ENCODE assay signal across 20 cellular contexts in the genomic region with DNA sequence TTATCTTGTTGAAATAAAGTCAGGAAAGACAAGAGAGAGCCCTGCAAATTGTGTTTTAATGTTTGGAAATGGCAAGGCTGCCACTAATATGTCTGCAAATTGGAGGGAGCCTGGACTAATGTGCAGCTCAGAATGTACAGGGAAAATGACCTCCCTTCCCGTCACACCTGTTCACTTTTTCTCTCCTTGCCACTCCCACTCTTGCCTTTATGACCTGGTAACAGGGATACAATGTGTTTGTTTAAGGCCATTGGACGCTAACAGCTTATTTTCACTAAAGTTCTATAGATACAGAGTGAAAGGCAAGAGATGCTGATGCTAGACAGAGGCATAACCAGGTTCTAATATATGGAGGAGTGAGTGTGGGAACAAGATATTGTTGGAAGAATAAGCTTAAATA.
DNase-seq lines count a peak whose midpoint lies in the region; FAIRE-seq and TF ChIP-seq lines count a peak whose summit lies in the region.
"Had no signal": no experiment of that assay in that cellular context is flagged by ENCODE, and none has a peak within 500 bp of the region (broad histone marks: within the 10 kb centered on the region; RNA-seq: fewer than 3 reads in every experiment).

No MANE protein-coding gene starts in this region.

- H3K4ac ChIP-seq in neuronal stem cell (ENCODE audit: low read length) = no peak overlapping the region

- H3K9me3 ChIP-seq in MM.1S (replicated peaks; ENCODE audit: insufficient read depth, low read length) (no peaks in the 10 kb centered on the region), hepatocyte (ENCODE audit: low read depth) (no peaks in the 10 kb centered on the region), small intestine (ENCODE audit: control insufficient read depth, low read depth) (no peaks in the 10 kb centered on the region), neuronal stem cell (replicated peaks in 1 of 2; ENCODE audit: control insufficient read depth in 2 of 2, insufficient read depth in 1 of 2, low read depth in 1 of 2, low read length in 2 of 2) (no peaks in the 10 kb centered on the region)

- H4K8ac ChIP-seq in neuronal stem cell (ENCODE audit: low read depth, low read length) = no peak overlapping the region

- H3K27me3 ChIP-seq in MM.1S (replicated peaks; ENCODE audit: insufficient read depth, low read length) (no peaks in the 10 kb centered on the region), hepatocyte (no peaks in the 10 kb centered on the region), small intestine (ENCODE audit: control insufficient read depth in 2 of 2, insufficient read depth in 2 of 2, low read length in 2 of 2) (no peaks in the 10 kb centered on the region), neuronal stem cell (ENCODE audit: control insufficient read depth in 3 of 3, insufficient read depth in 3 of 3, low read depth in 1 of 3, low read length in 3 of 3) (no peaks in the 10 kb centered on the region)

- H3K9me2 ChIP-seq in MM.1S (replicated peaks; ENCODE audit: insufficient read depth, low read length) (no peaks in the 10 kb centered on the region), hepatocyte (replicated peaks; ENCODE audit: insufficient read depth) (no peaks in the 10 kb centered on the region)

- H3K9ac ChIP-seq in MM.1S (ENCODE audit: low read length) = no peak overlapping the region
- H3K9ac ChIP-seq in neuronal stem cell (ENCODE audit: low read depth, low read length, poor library complexity) = no peak overlapping the region

- no peak for FAIRE-seq in small intestine (lab: Jason Lieb, UNC)
- FAIRE-seq: G401.6, GM19239, HepG2, HTR-8/SVneo had no signal

- no peak overlapping the region for H2BK120ac ChIP-seq in neuronal stem cell (ENCODE audit: low read depth, low read length)

- DNase-seq in NCI-H510A treated with DMSO at 0.1 percent for 48 hours (lab: John Stamatoyannopoulos, UW) = peak; percentile 14
- DNase-seq in NCI-H510A (lab: John Stamatoyannopoulos, UW) = no peak
- DNase-seq in MM.1S = no peak
- peak; percentile 11 for DNase-seq in hepatocyte (ENCODE audit: low spot score)
- DNase-seq in small intestine = peak; percentile 4
- no peak for DNase-seq in activated CD4-positive, alpha-beta T cell treated with anti-CD3 and anti-CD28 coated beads, Interleukin-2, amount 50 U/mL, for 1 hour
- DNase-seq in neuronal stem cell (ENCODE audit: low spot score) = no peak
- DNase-seq: ACHN; C1 segment of cervical spinal cord; Calu3; CD4-positive, alpha-beta T cell; DMS 273 treated with DMSO at 0.1 percent for 48 hours; DMS79 treated with DMSO at 0.1 percent for 48 hours; EL; HCEC 1CT; HFFc6 had no signal

- H3K27ac ChIP-seq in MM.1S (ENCODE audit: low read length) (no peak overlapping the region), hepatocyte (no peak overlapping the region), small intestine (ENCODE audit: low read depth in 1 of 2, low read length in 1 of 2) (no peak overlapping the region), neuronal stem cell (replicated peaks; ENCODE audit: low read length) (no peak overlapping the region)

- H2AFZ ChIP-seq in MM.1S (ENCODE audit: low read length) = no peak overlapping the region
- no peak overlapping the region for H2AFZ ChIP-seq in hepatocyte
- H2AFZ ChIP-seq in neuronal stem cell (ENCODE audit: low read length) = no peak overlapping the region

- no peak overlapping the region for H3K14ac ChIP-seq in neuronal stem cell (ENCODE audit: low read length)

- no peak overlapping the region for H2BK5ac ChIP-seq in neuronal stem cell (ENCODE audit: low read length)

- no peak overlapping the region for H2BK12ac ChIP-seq in neuronal stem cell (ENCODE audit: low read length)

- no peak overlapping the region for H3K23ac ChIP-seq in neuronal stem cell (ENCODE audit: low read depth, low read length, poor library complexity)

- peak overlapping the region; percentile 4; the same call in 1 of the 2 replicates for H3K4me2 ChIP-seq in MM.1S (ENCODE audit: low read depth, low read length)
- no peak overlapping the region for H3K4me2 ChIP-seq in hepatocyte
- H3K4me2 ChIP-seq in neuronal stem cell (ENCODE audit: insufficient read depth, low read length, poor library complexity, severe bottlenecking) = no peak overlapping the region

- TF ChIP-seq CTCF in MM.1S (IDR thresholded peaks at IDR 0.05; ENCODE audit: low read length) (no peak), hepatocyte (IDR thresholded peaks at IDR 0.05; ENCODE audit: poor library complexity) (no peak)

- H4K91ac ChIP-seq in neuronal stem cell (ENCODE audit: low read depth, low read length, poor library complexity) = no peak overlapping the region

- H2AK5ac ChIP-seq in neuronal stem cell (ENCODE audit: low read depth, low read length) = no peak overlapping the region

- no peak overlapping the region for H2BK15ac ChIP-seq in neuronal stem cell (ENCODE audit: low read length)

- H3K79me1 ChIP-seq in neuronal stem cell (ENCODE audit: low read depth, low read length) = no peaks in the 10 kb centered on the region

- WGBS in hepatocyte (ENCODE audit: low lambda C conversion rate, missing lambda C conversion rate) = 52% methylated on average over 2 of the region's 2 CpGs
- 16 to 65% (median 33%) methylated on average over 2 of the region's 2 CpGs for WGBS in small intestine, 3 donors
- WGBS in neuronal stem cell (ENCODE audit: extremely low coverage in 2 of 2, insufficient read length in 2 of 2, insufficient replicate concordance in 1 of 2), 2 donors = no CpG with 5 or more reads among the region's 2 CpGs

- H3K36me3 ChIP-seq in MM.1S (replicated peaks; ENCODE audit: insufficient read depth, low read length) = no peaks in the 10 kb centered on the region
- H3K36me3 ChIP-seq in hepatocyte (replicated peaks; ENCODE audit: insufficient read depth, low read depth) = no peaks in the 10 kb centered on the region
- no peaks in the 10 kb centered on the region for H3K36me3 ChIP-seq in small intestine (ENCODE audit: control insufficient read depth in 2 of 2, insufficient read depth in 2 of 2, low read length in 2 of 2)
- no peaks in the 10 kb centered on the region for H3K36me3 ChIP-seq in neuronal stem cell (replicated peaks in 1 of 2; ENCODE audit: control insufficient read depth in 2 of 2, insufficient read depth in 2 of 2, low read length in 2 of 2)

- H3K79me2 ChIP-seq in MM.1S (ENCODE audit: low read length) (no peaks in the 10 kb centered on the region), hepatocyte (no peaks in the 10 kb centered on the region)

- H4K20me1 ChIP-seq in MM.1S (ENCODE audit: insufficient read depth, low read length) (no peaks in the 10 kb centered on the region), hepatocyte (ENCODE audit: insufficient read depth, poor library complexity, severe bottlenecking) (no peaks in the 10 kb centered on the region)

- no peak overlapping the region for H3K18ac ChIP-seq in neuronal stem cell (ENCODE audit: low read length)

- H3K4me1 ChIP-seq in MM.1S (ENCODE audit: low read length) = peaks cover 15% of the 10 kb centered on the region; the same call in 1 of the 2 replicates
- H3K4me1 ChIP-seq in hepatocyte (ENCODE audit: insufficient read depth) = no peaks in the 10 kb centered on the region
- H3K4me1 ChIP-seq in small intestine (ENCODE audit: control insufficient read depth in 2 of 2, insufficient read depth in 1 of 2, low read depth in 1 of 2, low read length in 1 of 2) = no peaks in the 10 kb centered on the region
- peaks cover 0 to 11% of the 10 kb centered on the region in 2 donors for H3K4me1 ChIP-seq in neuronal stem cell (ENCODE audit: control insufficient read depth in 2 of 2, insufficient read depth in 1 of 2, low read depth in 1 of 2, low read length in 2 of 2)

- H3K4me3 ChIP-seq in MM.1S (ENCODE audit: low read length) = no peak overlapping the region
- H3K4me3 ChIP-seq in hepatocyte = no peak overlapping the region
- H3K4me3 ChIP-seq in small intestine (ENCODE audit: low read depth in 1 of 2, low read length in 2 of 2) = no peak overlapping the region
- no peak overlapping the region for H3K4me3 ChIP-seq in neuronal stem cell (ENCODE audit: low read length in 2 of 2)

- H3F3A ChIP-seq in MM.1S (ENCODE audit: insufficient read depth, low read length) = no peaks in the 10 kb centered on the region

Comparison
In these comparisons a context has a peak if more than half of its experiments do, and no peak if none do; other contexts are left out.
1. DNase-seq: peak in NCI-H510A treated with DMSO at 0.1 percent for 48 hours (single experiment), hepatocyte (single experiment) and small intestine (single experiment); none in NCI-H510A (single experiment), MM.1S (single experiment), activated CD4-positive, alpha-beta T cell treated with anti-CD3 and anti-CD28 coated beads, Interleukin-2, amount 50 U/mL, for 1 hour (single experiment) and neuronal stem cell (single experiment).